Comparison of ENCODE assay signal across 7 cellular contexts in genomic region chr5:160893180-160893964, GRCh38. TPM values are rescaled to one million over a fixed set of nuclear protein-coding genes. Genes with fewer than 3 reads are reported as not detected.
"Had no signal": no experiment of that assay in that cellular context is flagged by ENCODE, and none has a peak within 500 bp of the region (broad histone marks: within the 10 kb centered on the region; RNA-seq: fewer than 3 reads in every experiment).

No MANE protein-coding gene starts in this region.

RNA-seq across cellular contexts. Expression of gene ATP10B, which starts 41.4 kb away (rescaled TPM):
- total RNA-seq: LHCN-M2, MCF 10A, NCI-H460, PC-3, Right ventricle myocardium superior, SJSA1 had no signal
- polyA plus RNA-seq: SK-N-SH had no signal
